9 cellular contexts compared by ENCODE assay signal in genomic region chr12:6372403-6373003, GRCh38. TPM values are rescaled to one million over a fixed set of nuclear protein-coding genes. Genes with fewer than 3 reads are reported as not detected.
DNase-seq lines count a peak whose midpoint lies in the region; ATAC-seq and TF ChIP-seq lines count a peak whose summit lies in the region.
"Had no signal": no experiment of that assay in that cellular context is flagged by ENCODE, and none has a peak within 500 bp of the region (broad histone marks: within the 10 kb centered on the region; RNA-seq: fewer than 3 reads in every experiment).

No MANE protein-coding gene starts in this region.

- H3K4me2 ChIP-seq in fibroblast of lung (ENCODE audit: extremely low read depth, insufficient read depth, low read length), result peak overlapping the region; percentile 55

- H3K4me1 ChIP-seq in fibroblast of lung (ENCODE audit: control insufficient read depth, extremely low read depth, insufficient read depth, low read length), result peaks cover 20% of the 10 kb centered on the region
- peaks cover 0 to 68% (median 41%) of the 10 kb centered on the region in 4 donors for H3K4me1 ChIP-seq in sigmoid colon

- BruUV-seq in Calu3 (replicated peaks; lab: Mats Ljungman, UMichigan), result no TSS peak

- no peaks in the 10 kb centered on the region for H3K9me3 ChIP-seq in fibroblast of lung (ENCODE audit: control insufficient read depth, insufficient read depth, low read depth, low read length)
- no peaks in the 10 kb centered on the region for H3K9me3 ChIP-seq in sigmoid colon

- H3K36me3 Mint-ChIP-seq in Calu3 (ENCODE audit: insufficient read depth, unreplicated experiment), result peaks cover 57% of the 10 kb centered on the region

- peak overlapping the region; percentile 52 for H2AFZ ChIP-seq in fibroblast of lung (ENCODE audit: low read length)

- no peak for TF ChIP-seq POLR2A in sigmoid colon (IDR thresholded peaks at IDR 0.05)

- no peak for TF ChIP-seq CTCF in Calu3 (IDR thresholded peaks at IDR 0.05; ENCODE audit: unreplicated experiment)
- no peak for TF ChIP-seq CTCF in fibroblast of lung (conservative IDR thresholded peaks at IDR 0.05 in 1 of 2, IDR thresholded peaks at IDR 0.05 in 1 of 2; ENCODE audit: low read depth in 1 of 2, low read length in 2 of 2)
- no peak for TF ChIP-seq CTCF in sigmoid colon (IDR thresholded peaks at IDR 0.05)

- TF ChIP-seq RAD21 in Ishikawa (IDR thresholded peaks at IDR 0.05; ENCODE audit: low read depth), result no peak

- H3K27me3 ChIP-seq in fibroblast of lung (ENCODE audit: control insufficient read depth, insufficient read depth, low read length) (no peaks in the 10 kb centered on the region), sigmoid colon (no peaks in the 10 kb centered on the region)

- no peaks in the 10 kb centered on the region for H3K27me3 Mint-ChIP-seq in Calu3 (ENCODE audit: unreplicated experiment)

- H3K4me1 Mint-ChIP-seq in Calu3 (ENCODE audit: low read depth, unreplicated experiment), result peaks cover 82% of the 10 kb centered on the region

- H3K9ac ChIP-seq in fibroblast of lung (ENCODE audit: insufficient read depth, low read length), result no peak overlapping the region

- no peak for ATAC-seq in GM18517 (IDR thresholded peaks at IDR 0.05; ENCODE audit: unreplicated experiment)

- H3K27ac Mint-ChIP-seq in Calu3 (ENCODE audit: unreplicated experiment), result peak overlapping the region; percentile 81

- peak; percentile 87 for TF ChIP-seq EP300 in Ishikawa (IDR thresholded peaks at IDR 0.05; ENCODE audit: borderline replicate concordance)
- TF ChIP-seq EP300 in sigmoid colon (IDR thresholded peaks at IDR 0.05), result no peak

- WGBS in sigmoid colon, 2 donors, result 6 to 29% methylated on average over 8 of the region's 8 CpGs

- H3K36me3 ChIP-seq in fibroblast of lung (ENCODE audit: control insufficient read depth, insufficient read depth, low read length) (no peaks in the 10 kb centered on the region), sigmoid colon (no peaks in the 10 kb centered on the region)

- in situ Hi-C loops in SK-MEL-5 (cut with HindIII; ENCODE audit: low pct_unique_long_range_greater_than_20kb, low sequenced_read_pairs), result no loop called here

- no peaks in the 10 kb centered on the region for H3K9me3 Mint-ChIP-seq in Calu3 (ENCODE audit: low read depth, unreplicated experiment)

- DNase-seq in Calu3, result peak; percentile 78
- DNase-seq in SK-MEL-5 (ENCODE audit: low read depth, low spot score), result peak; percentile 63
- peak; percentile 87 to 90 for DNase-seq in fibroblast of lung (ENCODE audit: low read depth in 2 of 2)
- peak; percentile 67 for DNase-seq in sigmoid colon
- no peak for DNase-seq in NAMALWA (ENCODE audit: low spot score)
- DNase-seq in mesenteric fat pad (ENCODE audit: low spot score), result no peak

- H3K27ac ChIP-seq in fibroblast of lung (ENCODE audit: insufficient read depth, low read length) (peak overlapping the region; percentile 18), sigmoid colon (peak overlapping the region; percentile 48 to 82 (median 76))
- H3K27ac ChIP-seq: SK-N-MC had no signal

- peak overlapping the region; percentile 67 for H3K4me3 Mint-ChIP-seq in Calu3 (ENCODE audit: low read depth, unreplicated experiment)

- H3K4me3 ChIP-seq in fibroblast of lung (replicated peaks in 1 of 4; ENCODE audit: control extremely low read depth in 1 of 4, insufficient read depth in 1 of 4, low read depth in 3 of 4, low read length in 4 of 4) (no peak overlapping the region), sigmoid colon (no peak overlapping the region)
- H3K4me3 ChIP-seq: SK-N-MC had no signal

- intact Hi-C loops in Calu3 (cut with micrococcal nuclease; ENCODE audit: unreplicated experiment) (loop anchor here (10.0 kb wide), 2 partner anchors 48 to 158 kb away; no protein-coding TSS in a partner anchor), sigmoid colon (cut with DNase I) (no loop called here)

- no peaks in the 10 kb centered on the region for H4K20me1 ChIP-seq in fibroblast of lung (ENCODE audit: control insufficient read depth, extremely low read depth, insufficient read depth, low read length)

- H3K79me2 ChIP-seq in fibroblast of lung (ENCODE audit: control insufficient read depth, insufficient read depth, low read length), result no peaks in the 10 kb centered on the region

- CTCF ChIA-PET in Calu3 (lab: Charles Lee), result interaction anchor here (0.6 to 2.2 kb wide), 5 partner anchors 30 to 93 kb away, joined by 3 to 18 read pairs (median 3); partner anchors contain the start of gene TNFRSF1A

TF ChIP-seq in Ishikawa, 13 proteins besides CTCF, POLR2A, EP300 and RAD21 (continues in another document):
- TF ChIP-seq REST (IDR thresholded peaks at IDR 0.05; ENCODE audit: low read depth) (no peak), NFIC (IDR thresholded peaks at IDR 0.05) (no peak; the same call in none of the 2 replicates), TEAD4 (IDR thresholded peaks at IDR 0.05) (peak; percentile 92), ZBTB7A (IDR thresholded peaks at IDR 0.05; ENCODE audit: low read depth) (0 out of 2 replicates have a peak, but pooled peaks have one; percentile 60), TCF12 (IDR thresholded peaks at IDR 0.05; ENCODE audit: low read depth) (peak; percentile 93), CREB1 (IDR thresholded peaks at IDR 0.05; ENCODE audit: low read depth) (no peak), CEBPB (IDR thresholded peaks at IDR 0.05) (peak; percentile 14; the same call in 1 of the 2 replicates), FOXM1 (IDR thresholded peaks at IDR 0.05; ENCODE audit: borderline replicate concordance, low read depth) (peak; percentile 74; the same call in 1 of the 2 replicates), YY1 (IDR thresholded peaks at IDR 0.05; ENCODE audit: low read depth) (peak; percentile 63), USF1 (IDR thresholded peaks at IDR 0.05) (no peak)

RNA-seq across cellular contexts. Expression of gene SCNN1A, which starts 2.9 kb away (rescaled TPM):
- total RNA-seq in Calu3 (2022) (36.5 and 53.5 TPM in 2 replicates), fibroblast of lung (under 0.01 and 0.26 TPM in 2 replicates), sigmoid colon (1 to 10 TPM in 3 of 4 donors, under 1 TPM in 1; 0.82 to 7.2 (median 1.1) TPM), mesenteric fat pad (3.3 TPM)
- not detected in 2 replicates for total RNA-seq in SK-MEL-5 (2014; rRNA removed; shearing (Covaris generic))
- 0.56 TPM in 1 of 2 replicates, not detected in the other for polyA plus RNA-seq in SK-MEL-5 (2015; cell fraction: cytosol; rRNA removed)
- polyA plus RNA-seq in SK-MEL-5 (2015; cell fraction: nucleus; rRNA removed), result 0.08 TPM in 1 of 2 replicates, not detected in the other
- polyA plus RNA-seq in fibroblast of lung (0.05 and 0.08 TPM in 2 replicates), sigmoid colon (100 to 1,000 TPM in 1 of 3 donors, 10 to 100 TPM in 2; 51.1 to 169 (median 53.5) TPM)
- 0.13 and 0.29 TPM in 2 replicates for polyA plus RNA-seq in fibroblast of lung (2012)
- polyA minus RNA-seq in fibroblast of lung (ENCODE audit: low replicate concordance), result not detected in 2 replicates

RNA-seq across cellular contexts. Expression of gene LTBR, which starts 11.5 kb away (rescaled TPM):
- total RNA-seq in Calu3 (2022) (165 and 167 TPM in 2 replicates), fibroblast of lung (60.6 and 78.4 TPM in 2 replicates), sigmoid colon (100 to 1,000 TPM in 3 of 4 donors, 10 to 100 TPM in 1; 85.2 to 200 (median 125) TPM), mesenteric fat pad (161 TPM)
- total RNA-seq in SK-MEL-5 (2014; rRNA removed; shearing (Covaris generic)), result 127 and 128 TPM in 2 replicates
- 311 and 316 TPM in 2 replicates for polyA plus RNA-seq in SK-MEL-5 (2015; cell fraction: cytosol; rRNA removed)
- 324 and 339 TPM in 2 replicates for polyA plus RNA-seq in SK-MEL-5 (2015; cell fraction: nucleus; rRNA removed)
- polyA plus RNA-seq in fibroblast of lung (45.8 and 55.7 TPM in 2 replicates), sigmoid colon (10 to 100 TPM; 36.3 to 85.2 (median 37.8) TPM)
- polyA plus RNA-seq in fibroblast of lung (2012), result 81.9 and 99.1 TPM in 2 replicates
- 78.7 and 105 TPM in 2 replicates for polyA minus RNA-seq in fibroblast of lung (ENCODE audit: low replicate concordance)

RNA-seq across cellular contexts. Expression of gene TNFRSF1A, which starts 30.6 kb away (rescaled TPM):
- total RNA-seq in Calu3 (2022) (76.7 and 79.3 TPM in 2 replicates), fibroblast of lung (141 and 157 TPM in 2 replicates), sigmoid colon (100 to 1,000 TPM; 135 to 191 (median 176) TPM), mesenteric fat pad (264 TPM)
- 82.4 and 98.0 TPM in 2 replicates for total RNA-seq in SK-MEL-5 (2014; rRNA removed; shearing (Covaris generic))
- 164 and 178 TPM in 2 replicates for polyA plus RNA-seq in SK-MEL-5 (2015; cell fraction: cytosol; rRNA removed)
- 45.9 and 50.5 TPM in 2 replicates for polyA plus RNA-seq in SK-MEL-5 (2015; cell fraction: nucleus; rRNA removed)
- polyA plus RNA-seq in fibroblast of lung (182 and 257 TPM in 2 replicates), sigmoid colon (100 to 1,000 TPM in 1 of 3 donors, 10 to 100 TPM in 2; 31.7 to 107 (median 74.5) TPM)
- polyA plus RNA-seq in fibroblast of lung (2012), result 146 and 182 TPM in 2 replicates
- polyA minus RNA-seq in fibroblast of lung (ENCODE audit: low replicate concordance), result 357 and 498 TPM in 2 replicates

Comparison
In these comparisons a context has a peak if more than half of its experiments do, and no peak if none do; other contexts are left out.
1. DNase-seq: peak in Calu3 (single experiment), SK-MEL-5 (single experiment), fibroblast of lung (2 of 2) and sigmoid colon (single experiment); none in NAMALWA (single experiment) and mesenteric fat pad (single experiment).